In the genomic region with DNA sequence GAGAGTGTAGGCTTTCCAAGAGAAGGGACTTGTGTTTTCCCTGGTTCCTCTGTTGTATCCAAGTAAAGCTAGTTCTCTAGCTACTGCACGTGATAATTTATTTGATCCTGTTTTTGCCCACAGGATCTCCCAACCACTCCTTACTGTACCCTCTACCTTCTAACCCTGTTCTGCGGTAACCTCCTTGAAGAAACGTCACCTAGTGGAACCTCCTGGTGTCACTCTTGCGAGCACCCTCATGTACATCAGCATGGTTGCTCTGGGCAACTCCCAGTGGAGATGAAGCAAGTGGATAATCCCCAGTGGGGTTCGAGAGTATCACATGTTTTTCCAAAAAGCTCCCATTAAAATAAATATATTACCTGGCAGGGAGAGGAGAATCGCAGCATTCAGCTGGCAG, we compare ENCODE assay signal across 18 cellular contexts.
DNase-seq lines count a peak whose midpoint lies in the region; ATAC-seq and TF ChIP-seq lines count a peak whose summit lies in the region.
"Had no signal": no experiment of that assay in that cellular context is flagged by ENCODE, and none has a peak within 500 bp of the region (broad histone marks: within the 10 kb centered on the region; RNA-seq: fewer than 3 reads in every experiment).

No MANE protein-coding gene starts in this region.

- POLR2A ChIA-PET in CD4-positive, alpha-beta T cell (lab: Charles Lee): no interaction called here
- POLR2A ChIA-PET in activated CD4-positive, alpha-beta memory T cell treated with anti-CD3 and anti-CD28 coated beads, Interleukin-2, amount 10 ng/mL, durations not matched to agents 7 days and 5 days (lab: Charles Lee): interaction anchor here (1.0 to 1.4 kb wide), 3 partner anchors 59 to 145 kb away, joined by 3 to 4 read pairs (median 3); no protein-coding TSS in a partner anchor

- H3K27ac ChIP-seq in BLaER1: no peak overlapping the region
- H3K27ac ChIP-seq in CD4-positive, alpha-beta T cell (ENCODE audit: low read depth, low read length): no peak overlapping the region
- no peak overlapping the region for H3K27ac ChIP-seq in osteoblast (ENCODE audit: low read depth, low read length)
- H3K27ac ChIP-seq: body of pancreas, dorsolateral prefrontal cortex, thoracic aorta had no signal

- ATAC-seq in CD4-positive, alpha-beta T cell (ENCODE audit: poor library complexity): no peak
- ATAC-seq in GM19455 (IDR thresholded peaks at IDR 0.05; ENCODE audit: unreplicated experiment) (no peak), GM18870 (IDR thresholded peaks at IDR 0.05; ENCODE audit: unreplicated experiment) (no peak)
- ATAC-seq: body of pancreas, HepG2, right cardiac atrium had no signal

- no peaks in the 10 kb centered on the region for H3K79me2 ChIP-seq in osteoblast (ENCODE audit: insufficient read depth, low read length)

- no peaks in the 10 kb centered on the region for H3K36me3 Mint-ChIP-seq in CD4-positive, alpha-beta T cell (ENCODE audit: low read depth)
- H3K36me3 Mint-ChIP-seq in IgD-negative memory B cell: peaks cover 2% of the 10 kb centered on the region
- no peaks in the 10 kb centered on the region for H3K36me3 Mint-ChIP-seq in activated CD4-positive, alpha-beta memory T cell treated with anti-CD3 and anti-CD28 coated beads, Interleukin-2, amount 10 ng/mL, durations not matched to agents 7 days and 5 days (ENCODE audit: low read depth)

- intact Hi-C loops in CD4-positive, alpha-beta T cell (cut with DNase I, micrococcal nuclease): loop anchor here in 1 of 2 experiments (5.0 kb wide), 1 partner anchor 103 kb away; no protein-coding TSS in a partner anchor

- CTCF ChIA-PET in CD4-positive, alpha-beta T cell (lab: Charles Lee): interaction anchor here (0.7 kb wide), 1 partner anchor 19 kb away, joined by 5 read pairs; no protein-coding TSS in a partner anchor
- CTCF ChIA-PET in activated CD4-positive, alpha-beta memory T cell treated with anti-CD3 and anti-CD28 coated beads, Interleukin-2, amount 10 ng/mL, durations not matched to agents 7 days and 5 days (lab: Charles Lee): interaction anchor here (0.7 to 8.5 kb wide), 11 partner anchors 13 to 179 kb away, joined by 3 to 73 read pairs (median 5); no protein-coding TSS in a partner anchor

- H3K27ac Mint-ChIP-seq in CD4-positive, alpha-beta T cell: peak overlapping the region; percentile 75
- no peak overlapping the region for H3K27ac Mint-ChIP-seq in IgD-negative memory B cell
- peak overlapping the region; percentile 82 for H3K27ac Mint-ChIP-seq in activated CD4-positive, alpha-beta memory T cell treated with anti-CD3 and anti-CD28 coated beads, Interleukin-2, amount 10 ng/mL, durations not matched to agents 7 days and 5 days

- H2AFZ ChIP-seq in osteoblast (ENCODE audit: low read length): no peak overlapping the region

- H3K27me3 ChIP-seq in BLaER1: no peaks in the 10 kb centered on the region
- no peaks in the 10 kb centered on the region for H3K27me3 ChIP-seq in CD4-positive, alpha-beta T cell (ENCODE audit: control insufficient read depth, insufficient read depth, low read length)
- H3K27me3 ChIP-seq in osteoblast (ENCODE audit: insufficient read depth, low read length): peaks cover 7% of the 10 kb centered on the region

- peak overlapping the region; percentile 70 for H3K4me2 ChIP-seq in BLaER1
- H3K4me2 ChIP-seq in osteoblast (ENCODE audit: insufficient read depth, low read length): no peak overlapping the region

- H4K20me1 ChIP-seq in BLaER1 (no peaks in the 10 kb centered on the region), osteoblast (ENCODE audit: insufficient read depth, low read length) (no peaks in the 10 kb centered on the region)

- TF ChIP-seq CTCF in CD4-positive, alpha-beta T cell (IDR thresholded peaks at IDR 0.05): no peak
- TF ChIP-seq CTCF in osteoblast (IDR thresholded peaks at IDR 0.05; ENCODE audit: extremely low read depth, low read depth, low read length): no peak

- H3K4me1 ChIP-seq in BLaER1 (peaks cover 72% of the 10 kb centered on the region), osteoblast (ENCODE audit: insufficient read depth, low read length) (peaks cover 34% of the 10 kb centered on the region)

- no peak for DNase-seq in CD4-positive, alpha-beta T cell
- no peak for DNase-seq in activated CD4-positive, alpha-beta memory T cell treated with anti-CD3 and anti-CD28 coated beads, Interleukin-2, amount 10 ng/mL, durations not matched to agents 7 days and 5 days
- DNase-seq in osteoblast (ENCODE audit: insufficient read length, low spot score, missing footprints): no peak
- DNase-seq: body of pancreas, C1 segment of cervical spinal cord, DMS79 treated with DMSO at 0.1 percent for 48 hours, dorsolateral prefrontal cortex, islet precursor cell, NCI-H1105, right cardiac atrium, Right ventricle myocardium superior had no signal

- no peak overlapping the region for H3K9ac ChIP-seq in BLaER1

- H3K9me3 ChIP-seq in BLaER1 (peaks cover 11% of the 10 kb centered on the region), osteoblast (ENCODE audit: low read depth, low read length) (no peaks in the 10 kb centered on the region)
- H3K9me3 ChIP-seq in CD4-positive, alpha-beta T cell (ENCODE audit: control insufficient read depth, low read length): no peaks in the 10 kb centered on the region
- H3K9me3 ChIP-seq: body of pancreas, thoracic aorta had no signal

- H3K27me3 Mint-ChIP-seq in CD4-positive, alpha-beta T cell: no peaks in the 10 kb centered on the region
- peaks cover 18% of the 10 kb centered on the region for H3K27me3 Mint-ChIP-seq in IgD-negative memory B cell
- H3K27me3 Mint-ChIP-seq in activated CD4-positive, alpha-beta memory T cell treated with anti-CD3 and anti-CD28 coated beads, Interleukin-2, amount 10 ng/mL, durations not matched to agents 7 days and 5 days: no peaks in the 10 kb centered on the region

- H3K36me3 ChIP-seq in BLaER1: no peaks in the 10 kb centered on the region
- no peaks in the 10 kb centered on the region for H3K36me3 ChIP-seq in osteoblast (ENCODE audit: insufficient read depth, low read length)
- H3K36me3 ChIP-seq: thoracic aorta had no signal

- H3K9me3 Mint-ChIP-seq in CD4-positive, alpha-beta T cell: no peaks in the 10 kb centered on the region
- no peaks in the 10 kb centered on the region for H3K9me3 Mint-ChIP-seq in IgD-negative memory B cell
- no peaks in the 10 kb centered on the region for H3K9me3 Mint-ChIP-seq in activated CD4-positive, alpha-beta memory T cell treated with anti-CD3 and anti-CD28 coated beads, Interleukin-2, amount 10 ng/mL, durations not matched to agents 7 days and 5 days
- H3K9me3 Mint-ChIP-seq: T-helper 2 cell treated with Interferon-gamma antibody and Interleukin-4, amounts not matched to agents 5 μg/mL and 100 μg/mL, for 36 hours had no signal

- H3K4me3 Mint-ChIP-seq in CD4-positive, alpha-beta T cell: peak overlapping the region; percentile 68
- H3K4me3 Mint-ChIP-seq in IgD-negative memory B cell: peak overlapping the region; percentile 68 to 89 (median 82)
- H3K4me3 Mint-ChIP-seq in activated CD4-positive, alpha-beta memory T cell treated with anti-CD3 and anti-CD28 coated beads, Interleukin-2, amount 10 ng/mL, durations not matched to agents 7 days and 5 days: peak overlapping the region; percentile 23

- H3K4me3 ChIP-seq in BLaER1 (no peak overlapping the region), osteoblast (ENCODE audit: insufficient read depth, low read length) (no peak overlapping the region)
- H3K4me3 ChIP-seq: body of pancreas, dorsolateral prefrontal cortex, thoracic aorta had no signal

- peaks cover 37% of the 10 kb centered on the region for H3K4me1 Mint-ChIP-seq in CD4-positive, alpha-beta T cell (ENCODE audit: low read depth)
- peaks cover 11 to 28% (median 12%) of the 10 kb centered on the region in 3 donors for H3K4me1 Mint-ChIP-seq in IgD-negative memory B cell
- peaks cover 47% of the 10 kb centered on the region for H3K4me1 Mint-ChIP-seq in activated CD4-positive, alpha-beta memory T cell treated with anti-CD3 and anti-CD28 coated beads, Interleukin-2, amount 10 ng/mL, durations not matched to agents 7 days and 5 days

Comparison
In these comparisons a context has a peak if more than half of its experiments do, and no peak if none do; other contexts are left out.
1. H3K27ac Mint-ChIP-seq: peak in CD4-positive, alpha-beta T cell (single experiment) and activated CD4-positive, alpha-beta memory T cell treated with anti-CD3 and anti-CD28 coated beads, Interleukin-2, amount 10 ng/mL, durations not matched to agents 7 days and 5 days (single experiment); none in IgD-negative memory B cell (0 of 3).
2. H3K4me3 Mint-ChIP-seq: peak in every context shown above with its lines; median percentile 82 in IgD-negative memory B cell; 68 in CD4-positive, alpha-beta T cell; 23 in activated CD4-positive, alpha-beta memory T cell treated with anti-CD3 and anti-CD28 coated beads, Interleukin-2, amount 10 ng/mL, durations not matched to agents 7 days and 5 days.